12 cellular contexts compared by ENCODE assay signal in the genomic region with DNA sequence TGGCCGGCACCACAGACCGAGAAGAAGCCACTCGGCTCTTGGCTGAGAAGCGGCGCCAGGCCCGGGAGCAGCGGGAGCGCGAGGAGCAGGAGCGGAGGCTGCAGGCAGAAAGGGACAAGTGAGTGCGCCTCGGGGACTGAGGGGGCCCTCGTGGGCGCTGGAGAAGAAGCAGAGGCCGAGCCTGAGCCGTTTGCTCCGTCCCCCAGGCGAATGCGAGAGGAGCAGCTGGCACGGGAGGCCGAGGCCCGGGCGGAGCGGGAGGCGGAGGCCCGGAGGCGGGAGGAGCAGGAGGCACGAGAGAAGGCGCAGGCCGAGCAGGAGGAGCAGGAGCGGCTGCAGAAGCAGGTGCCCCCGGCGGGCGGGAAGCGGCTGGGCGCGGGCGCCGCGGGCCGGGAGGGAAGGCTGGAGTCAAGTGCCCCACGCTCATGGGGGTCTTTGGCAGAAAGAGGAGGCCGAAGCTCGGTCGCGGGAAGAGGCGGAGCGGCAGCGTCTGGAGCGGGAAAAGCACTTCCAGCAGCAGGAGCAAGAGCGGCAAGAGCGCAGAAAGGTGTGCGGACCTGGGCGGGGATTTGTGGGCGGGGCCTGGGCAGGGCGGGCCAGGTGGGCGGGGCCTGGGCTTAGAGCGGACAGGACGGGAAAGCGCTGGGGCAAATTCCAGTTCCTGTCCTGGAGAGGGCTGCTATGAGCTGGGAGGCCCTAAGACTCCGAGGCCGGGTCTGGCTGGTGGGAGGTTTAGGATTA. TPM values are rescaled to one million over a fixed set of nuclear protein-coding genes. Genes with fewer than 3 reads are reported as not detected.
A peak's percentile ranks its signal among the peaks of the same experiment; 100 is the strongest.
DNase-seq lines count a peak whose midpoint lies in the region; ATAC-seq and TF ChIP-seq lines count a peak whose summit lies in the region.
"Had no signal": no experiment of that assay in that cellular context is flagged by ENCODE, and none has a peak within 500 bp of the region (broad histone marks: within the 10 kb centered on the region; RNA-seq: fewer than 3 reads in every experiment).

No MANE protein-coding gene starts in this region.

- H3K4me1 Mint-ChIP-seq in activated naive CD8-positive, alpha-beta T cell treated with anti-CD3 and anti-CD28 coated beads for 36 hours = peaks cover 3% of the 10 kb centered on the region
- H3K4me1 Mint-ChIP-seq in activated naive CD8-positive, alpha-beta T cell treated with anti-CD3 and anti-CD28 coated beads, Interleukin-2, amount 50 U/mL, for 24 hours = no peaks in the 10 kb centered on the region
- H3K4me1 Mint-ChIP-seq: activated T-helper 17 cell treated with anti-CD3 and anti-CD28 coated beads, Interleukin-2, amount 50 U/mL, for 72 hours had no signal

- DNase-seq in activated naive CD8-positive, alpha-beta T cell treated with anti-CD3 and anti-CD28 coated beads for 36 hours = no peak
- DNase-seq in activated naive CD8-positive, alpha-beta T cell treated with anti-CD3 and anti-CD28 coated beads, Interleukin-2, amount 50 U/mL, for 24 hours = no peak
- DNase-seq in left cardiac atrium (peak; percentile 46), mucosa of descending colon (peak; percentile 87 to 92 (median 92)), upper lobe of right lung (peak; percentile 86), SW 1271 (lab: John Stamatoyannopoulos, UW) (no peak), BE2C (no peak)
- DNase-seq: activated CD4-positive, alpha-beta T cell treated with anti-CD3 and anti-CD28 coated beads for 1 hour; central memory CD4-positive, alpha-beta T cell; naive B cell had no signal

- H3K27me3 Mint-ChIP-seq in activated naive CD8-positive, alpha-beta T cell treated with anti-CD3 and anti-CD28 coated beads for 36 hours = no peaks in the 10 kb centered on the region
- no peaks in the 10 kb centered on the region for H3K27me3 Mint-ChIP-seq in activated naive CD8-positive, alpha-beta T cell treated with anti-CD3 and anti-CD28 coated beads, Interleukin-2, amount 50 U/mL, for 24 hours
- H3K27me3 Mint-ChIP-seq: activated T-helper 17 cell treated with anti-CD3 and anti-CD28 coated beads, Interleukin-2, amount 50 U/mL, for 72 hours; naive B cell had no signal

- peak overlapping the region; percentile 58 for H3K27ac Mint-ChIP-seq in activated naive CD8-positive, alpha-beta T cell treated with anti-CD3 and anti-CD28 coated beads for 36 hours
- H3K27ac Mint-ChIP-seq in activated naive CD8-positive, alpha-beta T cell treated with anti-CD3 and anti-CD28 coated beads, Interleukin-2, amount 50 U/mL, for 24 hours = no peak overlapping the region
- H3K27ac Mint-ChIP-seq: activated T-helper 17 cell treated with anti-CD3 and anti-CD28 coated beads, Interleukin-2, amount 50 U/mL, for 72 hours had no signal

- H3K36me3 Mint-ChIP-seq in activated naive CD8-positive, alpha-beta T cell treated with anti-CD3 and anti-CD28 coated beads for 36 hours = peaks cover 18% of the 10 kb centered on the region
- peaks cover 32% of the 10 kb centered on the region for H3K36me3 Mint-ChIP-seq in activated naive CD8-positive, alpha-beta T cell treated with anti-CD3 and anti-CD28 coated beads, Interleukin-2, amount 50 U/mL, for 24 hours (ENCODE audit: low read depth)

- no peaks in the 10 kb centered on the region for H3K9me3 Mint-ChIP-seq in activated naive CD8-positive, alpha-beta T cell treated with anti-CD3 and anti-CD28 coated beads for 36 hours
- no peaks in the 10 kb centered on the region for H3K9me3 Mint-ChIP-seq in activated naive CD8-positive, alpha-beta T cell treated with anti-CD3 and anti-CD28 coated beads, Interleukin-2, amount 50 U/mL, for 24 hours
- H3K9me3 Mint-ChIP-seq: activated T-helper 17 cell treated with anti-CD3 and anti-CD28 coated beads, Interleukin-2, amount 50 U/mL, for 72 hours; naive B cell had no signal

- H3K27ac ChIP-seq in upper lobe of right lung = no peak overlapping the region

- no peaks in the 10 kb centered on the region for H3K27me3 ChIP-seq in upper lobe of right lung
- H3K27me3 ChIP-seq in BE2C = no peaks in the 10 kb centered on the region

- intact Hi-C loops in left cardiac atrium (cut with DNase I) (no loop called here), mucosa of descending colon (cut with DNase I, micrococcal nuclease) (no loop called here), upper lobe of right lung (cut with DNase I) (no loop called here)

- H3K4me1 ChIP-seq in mucosa of descending colon (ENCODE audit: low read depth) (peaks cover 7% of the 10 kb centered on the region), upper lobe of right lung (peaks cover 7% of the 10 kb centered on the region), BE2C (no peaks in the 10 kb centered on the region)

- no peak for ATAC-seq in activated naive CD8-positive, alpha-beta T cell treated with anti-CD3 and anti-CD28 coated beads, Interleukin-2, amount 50 U/mL, for 24 hours
- ATAC-seq in left cardiac atrium = peak; percentile 42 to 53
- peak; percentile 96 for ATAC-seq in mucosa of descending colon
- ATAC-seq in upper lobe of right lung = peak; percentile 80
- no peak for ATAC-seq in GM21390 (IDR thresholded peaks at IDR 0.05; ENCODE audit: unreplicated experiment)
- ATAC-seq: activated T-helper 17 cell treated with anti-CD3 and anti-CD28 coated beads, Interleukin-2, amount 50 U/mL, for 72 hours had no signal

- H3K4me3 Mint-ChIP-seq in activated naive CD8-positive, alpha-beta T cell treated with anti-CD3 and anti-CD28 coated beads for 36 hours = no peak overlapping the region
- no peak overlapping the region for H3K4me3 Mint-ChIP-seq in activated naive CD8-positive, alpha-beta T cell treated with anti-CD3 and anti-CD28 coated beads, Interleukin-2, amount 50 U/mL, for 24 hours
- H3K4me3 Mint-ChIP-seq: activated T-helper 17 cell treated with anti-CD3 and anti-CD28 coated beads, Interleukin-2, amount 50 U/mL, for 72 hours; naive B cell had no signal

- no peak for TF ChIP-seq CTCF in mucosa of descending colon (IDR thresholded peaks at IDR 0.05)
- no peak for TF ChIP-seq CTCF in upper lobe of right lung (IDR thresholded peaks at IDR 0.05)
- TF ChIP-seq CTCF in BE2C (IDR thresholded peaks at IDR 0.05; ENCODE audit: low read depth, low read length) = no peak

- no peaks in the 10 kb centered on the region for H3K36me3 ChIP-seq in mucosa of descending colon (ENCODE audit: low read depth)
- peaks cover 78% of the 10 kb centered on the region for H3K36me3 ChIP-seq in upper lobe of right lung
- H3K36me3 ChIP-seq in BE2C = peaks cover 18% of the 10 kb centered on the region

- H3K9me3 ChIP-seq in mucosa of descending colon (no peaks in the 10 kb centered on the region), upper lobe of right lung (no peaks in the 10 kb centered on the region), BE2C (no peaks in the 10 kb centered on the region)

- H3K4me3 ChIP-seq in mucosa of descending colon = peak overlapping the region; percentile 9
- H3K4me3 ChIP-seq in upper lobe of right lung = peak overlapping the region; percentile 16
- H3K4me3 ChIP-seq in BE2C (ENCODE audit: low read depth, low read length) = no peak overlapping the region

RNA-seq across cellular contexts. Expression of a gene that starts 22.7 kb away (rescaled TPM):
- 100 to 1,000 TPM; 158 to 168 TPM for total RNA-seq in activated naive CD8-positive, alpha-beta T cell treated with anti-CD3 and anti-CD28 coated beads for 36 hours
- total RNA-seq in left cardiac atrium = 100 to 1,000 TPM; 251 to 270 TPM
- total RNA-seq in mucosa of descending colon = 100 to 1,000 TPM in 1 of 3 donors, 10 to 100 TPM in 2; 41.5 to 161 (median 61.9) TPM
- 114 TPM for total RNA-seq in upper lobe of right lung
- polyA plus RNA-seq in BE2C (2012; ENCODE audit: insufficient read depth, insufficient read length, low read depth) = 125 TPM

RNA-seq across cellular contexts. Expression of a gene that starts 29.4 kb away (rescaled TPM):
- 10 to 100 TPM; 58.0 to 59.4 TPM for total RNA-seq in activated naive CD8-positive, alpha-beta T cell treated with anti-CD3 and anti-CD28 coated beads for 36 hours
- total RNA-seq in left cardiac atrium = 10 to 100 TPM; 53.3 to 64.2 TPM
- 10 to 100 TPM; 55.7 to 86.6 (median 57.7) TPM for total RNA-seq in mucosa of descending colon
- total RNA-seq in upper lobe of right lung = 63.1 TPM
- 102 TPM for polyA plus RNA-seq in BE2C (2012; ENCODE audit: insufficient read depth, insufficient read length, low read depth)

RNA-seq across cellular contexts. Expression of a gene that starts 45.6 kb away (rescaled TPM):
- total RNA-seq in activated naive CD8-positive, alpha-beta T cell treated with anti-CD3 and anti-CD28 coated beads for 36 hours = 100 to 1,000 TPM; 159 TPM
- 10 to 100 TPM; 55.9 to 77.0 TPM for total RNA-seq in left cardiac atrium
- total RNA-seq in mucosa of descending colon = 100 to 1,000 TPM in 1 of 3 donors, 10 to 100 TPM in 2; 83.0 to 103 (median 85.1) TPM
- total RNA-seq in upper lobe of right lung = 88.6 TPM
- polyA plus RNA-seq in BE2C (2012; ENCODE audit: insufficient read depth, insufficient read length, low read depth) = 41.9 TPM

RNA-seq across cellular contexts. Expression of a gene that starts 53.6 kb away (rescaled TPM):
- 1 to 10 TPM; 1.8 to 1.9 TPM for total RNA-seq in activated naive CD8-positive, alpha-beta T cell treated with anti-CD3 and anti-CD28 coated beads for 36 hours
- total RNA-seq in left cardiac atrium = 1 to 10 TPM; 3.8 to 4.2 TPM
- 1 to 10 TPM in 2 of 3 donors, under 1 TPM in 1; 0.58 to 4.5 (median 1.5) TPM for total RNA-seq in mucosa of descending colon
- 16.2 TPM for total RNA-seq in upper lobe of right lung
- polyA plus RNA-seq in BE2C (2012; ENCODE audit: insufficient read depth, insufficient read length, low read depth) = 0.12 TPM

Comparison
In these comparisons a context has a peak if more than half of its experiments do, and no peak if none do; other contexts are left out.
1. DNase-seq: peak in left cardiac atrium (single experiment), mucosa of descending colon (3 of 3) and upper lobe of right lung (single experiment); none in activated naive CD8-positive, alpha-beta T cell treated with anti-CD3 and anti-CD28 coated beads for 36 hours (single experiment), activated naive CD8-positive, alpha-beta T cell treated with anti-CD3 and anti-CD28 coated beads, Interleukin-2, amount 50 U/mL, for 24 hours (single experiment), SW 1271 (0 of 2) and BE2C (single experiment).
2. ATAC-seq: peak in left cardiac atrium (2 of 2), mucosa of descending colon (single experiment) and upper lobe of right lung (single experiment); none in activated naive CD8-positive, alpha-beta T cell treated with anti-CD3 and anti-CD28 coated beads, Interleukin-2, amount 50 U/mL, for 24 hours (single experiment) and GM21390 (single experiment).